Comparison of ENCODE assay signal across 33 cellular contexts in genomic region chr2:63186331-63186730, GRCh38.
"Had no signal": no experiment of that assay in that cellular context is flagged by ENCODE, and none has a peak within 500 bp of the region (broad histone marks: within the 10 kb centered on the region; RNA-seq: fewer than 3 reads in every experiment).

No MANE protein-coding gene starts in this region.

- H3K4me2 ChIP-seq: PC-9 had no signal

- DNase-seq: activated CD4-positive, alpha-beta memory T cell treated with anti-CD3 and anti-CD28 coated beads, Interleukin-2, amount 10 ng/mL, durations not matched to agents 7 days and 5 days; activated CD4-positive, alpha-beta T cell treated with anti-CD3 and anti-CD28 coated beads for 1 hour; activated CD4-positive, alpha-beta T cell treated with anti-CD3 and anti-CD28 coated beads for 48 hours; activated CD4-positive, CD25-positive, alpha-beta regulatory T cell; activated CD8-positive, alpha-beta memory T cell treated with anti-CD3 and anti-CD28 coated beads for 24 hours; activated CD8-positive, alpha-beta memory T cell treated with anti-CD3 and anti-CD28 coated beads, Interleukin-2, amount 10 ng/mL, durations not matched to agents 7 days and 5 days; activated CD8-positive, alpha-beta memory T cell treated with anti-CD3 and anti-CD28 coated beads, Interleukin-2, amount 50 U/mL, for 48 hours; activated effector memory CD4-positive, alpha-beta T cell treated with Interleukin-2 at 50 U/mL for 16 hours; activated naive CD4-positive, alpha-beta T cell treated with anti-CD3 and anti-CD28 coated beads, Interleukin-2, amount 10 ng/mL, durations not matched to agents 7 days and 5 days; activated naive CD8-positive, alpha-beta T cell treated with anti-CD3 and anti-CD28 coated beads, Interleukin-2, amount 50 U/mL, for 24 hours; activated T-cell treated with anti-CD3 and anti-CD28 coated beads, Interleukin-2, amount 50 U/mL, for 48 hours; anterior cingulate cortex; brain microvascular endothelial cell; Karpas-422; KBM-7; MM.1S; MV-4-11; NCI-H1092; NCI-H1417 treated with DMSO at 0.1 percent for 48 hours; NCI-H187 treated with DMSO at 0.1 percent for 48 hours; NCI-H2081; NCI-H2171 treated with DMSO at 0.1 percent for 48 hours; NCI-H2227 treated with DMSO at 0.1 percent for 48 hours; NCI-H446 treated with DMSO at 0.1 percent for 48 hours; NCI-H524 treated with DMSO at 0.1 percent for 48 hours; NCI-H748 treated with DMSO at 0.1 percent for 48 hours; NK-92 treated with Interleukin-12 subunit alpha and Interleukin-12 subunit beta, amount 100 ng/mL, for 24 hours; T1000; WERI-Rb-1 had no signal

- H3K36me3 ChIP-seq: brain microvascular endothelial cell, cardiac muscle cell, WERI-Rb-1 had no signal

- H3K27me3 ChIP-seq: brain microvascular endothelial cell, cardiac muscle cell had no signal

- ATAC-seq: activated CD8-positive, alpha-beta memory T cell treated with anti-CD3 and anti-CD28 coated beads, Interleukin-2, amount 10 ng/mL, durations not matched to agents 7 days and 5 days; activated naive CD8-positive, alpha-beta T cell treated with anti-CD3 and anti-CD28 coated beads, Interleukin-2, amount 50 U/mL, for 24 hours; Right ventricle myocardium inferior had no signal

- H3K27ac ChIP-seq: brain microvascular endothelial cell, cardiac muscle cell, PC-9, RWPE1, WERI-Rb-1 had no signal

- H3K4me3 ChIP-seq: cardiac muscle cell, PC-9 had no signal

- H2AFZ ChIP-seq: PC-9 had no signal
